In genomic region chr20:57767456-57767855, GRCh38 we compare ENCODE assay signal across 28 cellular contexts.
"Had no signal": no experiment of that assay in that cellular context is flagged by ENCODE, and none has a peak within 500 bp of the region (broad histone marks: within the 10 kb centered on the region; RNA-seq: fewer than 3 reads in every experiment).

No MANE protein-coding gene starts in this region.

- H3K27ac ChIP-seq: cardiac muscle cell, Peyer's patch, SJSA1 had no signal

- DNase-seq: activated CD4-positive, alpha-beta memory T cell treated with anti-CD3 and anti-CD28 coated beads for 36 hours; activated CD4-positive, alpha-beta T cell treated with anti-CD3 and anti-CD28 coated beads for 4 hours; activated CD4-positive, alpha-beta T cell treated with anti-CD3 and anti-CD28 coated beads, Interleukin-2, amount 50 U/mL, for 1 hour; activated CD8-positive, alpha-beta memory T cell treated with anti-CD3 and anti-CD28 coated beads, Interleukin-2, amount 50 U/mL, for 4 hours; activated gamma-delta T cell treated with Interleukin-2 at 50 U/mL for 16 hours; activated naive CD4-positive, alpha-beta T cell treated with anti-CD3 and anti-CD28 coated beads, Interleukin-2, amount 10 ng/mL, durations not matched to agents 7 days and 5 days; activated naive CD8-positive, alpha-beta T cell treated with anti-CD3 and anti-CD28 coated beads for 36 hours; activated T-cell treated with anti-CD3 and anti-CD28 coated beads for 4 hours; activated T-cell treated with anti-CD3 and anti-CD28 coated beads, Interleukin-2, amount 50 U/mL, for 4 hours; amniotic stem cell; aorta; Kasumi-1; KG1; MG63; NCI-H1092; NCI-H1436 treated with DMSO at 0.1 percent for 48 hours; NCI-H1694 treated with DMSO at 0.1 percent for 48 hours; NCI-H2029; NCI-H345; NCI-H524 treated with DMSO at 0.1 percent for 48 hours; NK-92 treated with Interleukin-12 subunit alpha and Interleukin-12 subunit beta, amount 100 ng/mL, for 24 hours; PC-3; Peyer's patch; RPMI8226; SHP77 treated with DMSO at 0.1 percent for 48 hours; SK-N-SH had no signal
